In the genomic region with DNA sequence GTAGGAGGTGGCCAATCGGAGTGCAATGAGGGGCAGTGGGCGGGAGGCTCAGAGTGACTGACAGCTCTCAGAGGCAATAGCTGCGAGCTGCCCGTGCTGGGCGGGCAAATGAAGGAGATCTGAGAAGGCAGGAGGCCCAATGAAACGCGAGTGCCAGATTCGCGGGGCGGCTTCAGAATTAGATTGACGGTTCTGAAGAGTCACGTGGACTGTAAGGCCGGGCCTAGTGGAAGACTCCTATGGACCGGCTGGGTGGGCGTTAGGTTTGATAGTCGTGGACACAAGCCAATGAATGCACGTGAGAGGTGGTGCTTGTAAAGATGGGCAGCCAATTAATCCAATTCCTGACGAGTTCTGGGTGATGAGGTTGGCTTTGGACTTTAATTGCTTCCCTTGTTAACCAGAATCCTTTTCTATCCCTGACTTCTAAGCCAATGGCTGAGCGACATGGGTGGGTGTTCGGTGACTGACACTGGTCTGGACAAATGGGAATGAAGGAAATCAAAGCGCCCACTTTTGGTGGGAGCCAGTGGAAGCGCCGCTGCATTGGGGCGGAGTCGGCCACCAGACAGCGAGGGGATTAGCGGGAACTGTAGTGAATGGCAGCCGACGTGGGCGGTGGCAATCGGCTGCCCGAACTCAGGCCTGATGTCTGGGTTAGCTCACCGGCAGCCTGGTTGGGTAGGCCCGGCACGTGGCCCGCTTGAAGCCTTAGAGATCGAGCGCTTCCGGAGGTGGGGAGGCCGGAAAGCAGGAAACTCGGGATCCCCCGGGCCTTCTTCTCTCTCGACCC, we compare ENCODE assay signal across 8 cellular contexts. TPM values are rescaled to one million over a fixed set of nuclear protein-coding genes. Genes with fewer than 3 reads are reported as not detected.
A peak's percentile ranks its signal among the peaks of the same experiment; 100 is the strongest.
DNase-seq lines count a peak whose midpoint lies in the region; ATAC-seq, FAIRE-seq and TF ChIP-seq lines count a peak whose summit lies in the region.

No MANE protein-coding gene starts in this region.

- no peaks in the 10 kb centered on the region for H3K9me1 ChIP-seq in endothelial cell of umbilical vein (replicated peaks; ENCODE audit: control insufficient read depth, extremely low read depth, insufficient read depth, low read length)

- H2AFZ ChIP-seq in OCI-LY1 (ENCODE audit: low read length) (no peak overlapping the region), endothelial cell of umbilical vein (ENCODE audit: low read depth, low read length) (peak overlapping the region; percentile 67)

- no peaks in the 10 kb centered on the region for H4K20me1 ChIP-seq in OCI-LY1 (ENCODE audit: insufficient read depth, low read length)
- peaks cover 3% of the 10 kb centered on the region for H4K20me1 ChIP-seq in endothelial cell of umbilical vein (replicated peaks; ENCODE audit: control insufficient read depth, extremely low read depth, insufficient read depth, low read length)

- intact Hi-C loops in endothelial cell of umbilical vein (cut with micrococcal nuclease): loop anchor here (1.0 to 10.0 kb wide), 7 partner anchors 32 to 378 kb away; partner anchors contain the start of genes CLPP, GPR108, GTF2F1 and TRIP10

- H3K9me2 ChIP-seq in OCI-LY1 (ENCODE audit: low read depth, low read length): no peaks in the 10 kb centered on the region

- H3K4me3 ChIP-seq in OCI-LY1 (ENCODE audit: low read depth, low read length, poor library complexity, severe bottlenecking): peak overlapping the region; percentile 23
- no peak overlapping the region for H3K4me3 ChIP-seq in endothelial cell of umbilical vein (replicated peaks in 1 of 3; ENCODE audit: insufficient read depth in 1 of 3, low read depth in 1 of 3, low read length in 3 of 3)

- peak; percentile 100 for FAIRE-seq in endothelial cell of umbilical vein (lab: Jason Lieb, UNC)

- peaks cover 23% of the 10 kb centered on the region for H3K4me1 ChIP-seq in OCI-LY1 (ENCODE audit: insufficient read depth, low read length, severe bottlenecking)
- peaks cover 8% of the 10 kb centered on the region for H3K4me1 ChIP-seq in endothelial cell of umbilical vein (ENCODE audit: control insufficient read depth, extremely low read depth, insufficient read depth, low read length)

- dilution Hi-C loops in endothelial cell of umbilical vein (cut with MboI; ENCODE audit: extremely low pct_ligation_motif_present, low sequenced_read_pairs): no loop called here

- H3K79me2 ChIP-seq in OCI-LY1 (ENCODE audit: insufficient read depth, low read length): peaks cover 38% of the 10 kb centered on the region
- peaks cover 41% of the 10 kb centered on the region for H3K79me2 ChIP-seq in endothelial cell of umbilical vein (ENCODE audit: control insufficient read depth, insufficient read depth, low read length)

- H3K36me3 ChIP-seq in OCI-LY1 (ENCODE audit: insufficient read depth, low read length): peaks cover 36% of the 10 kb centered on the region
- peaks cover 6 to 18% of the 10 kb centered on the region in 2 experiments for H3K36me3 ChIP-seq in endothelial cell of umbilical vein (ENCODE audit: control insufficient read depth in 2 of 2, extremely low read depth in 1 of 2, insufficient read depth in 2 of 2, low read length in 2 of 2)

- DNase-seq in DMS 273 treated with DMSO at 0.1 percent for 48 hours (lab: John Stamatoyannopoulos, UW) (peak; percentile 100), HuH-7.5 (ENCODE audit: low spot score) (peak; percentile 99), activated T-cell treated with anti-CD3 and anti-CD28 coated beads for 1 hour (ENCODE audit: low read depth) (peak; percentile 96), endothelial cell of umbilical vein (ENCODE audit: low read depth, low spot score) (peak; percentile 100), middle frontal gyrus (ENCODE audit: extremely low spot score, low spot score) (peak; percentile 100)
- peak; percentile 97 to 98 for DNase-seq in stimulated activated CD8-positive, alpha-beta memory T cell treated with anti-CD3 and anti-CD28 coated beads, Interleukin-2, amount 100 ng/mL, for 1 hour (ENCODE audit: low read depth in 2 of 2)

- POLR2A ChIA-PET in endothelial cell of umbilical vein (lab: Charles Lee): interaction anchor here (0.6 to 1.5 kb wide), 3 partner anchors 15 to 92 kb away, joined by 3 to 6 read pairs (median 4); partner anchors contain the start of gene ALKBH7

- TF ChIP-seq POLR2A in endothelial cell of umbilical vein (IDR thresholded peaks at IDR 0.05; ENCODE audit: low read depth, low read length): peak; percentile 41

- TF ChIP-seq CTCF in OCI-LY1 (IDR thresholded peaks at IDR 0.05; ENCODE audit: low read length) (no peak), endothelial cell of umbilical vein (IDR thresholded peaks at IDR 0.05; ENCODE audit: extremely low read depth in 1 of 2, insufficient read depth in 1 of 2, low read depth in 1 of 2, low read length in 2 of 2) (no peak)

- no peaks in the 10 kb centered on the region for H3F3A ChIP-seq in OCI-LY1 (ENCODE audit: insufficient read depth, low read length)

- H3K4me2 ChIP-seq in OCI-LY1 (ENCODE audit: low read length) (peak overlapping the region; percentile 25; the same call in 1 of the 2 replicates), endothelial cell of umbilical vein (ENCODE audit: insufficient read depth, low read length) (no peak overlapping the region)

- no peaks in the 10 kb centered on the region for H3K27me3 ChIP-seq in OCI-LY1 (ENCODE audit: insufficient read depth, low read length)
- H3K27me3 ChIP-seq in endothelial cell of umbilical vein (ENCODE audit: control insufficient read depth in 2 of 2, insufficient read depth in 2 of 2, low read length in 2 of 2): no peaks in the 10 kb centered on the region

- H3K27ac ChIP-seq in OCI-LY1 (ENCODE audit: low read depth, low read length, poor library complexity, severe bottlenecking): peak overlapping the region; percentile 71
- no peak overlapping the region for H3K27ac ChIP-seq in endothelial cell of umbilical vein (ENCODE audit: insufficient read depth, low read depth, low read length)

- peak; percentile 88 for ATAC-seq in GM21528 (IDR thresholded peaks at IDR 0.05; ENCODE audit: low FRiP score, unreplicated experiment)

- CTCF ChIA-PET in endothelial cell of umbilical vein (lab: Charles Lee): interaction anchor here (0.8 to 1.5 kb wide), 7 partner anchors 11 to 377 kb away, joined by 3 to 5 read pairs (median 3); partner anchors contain the start of genes ALKBH7 and SLC25A23

- H3K9ac ChIP-seq in OCI-LY1 (ENCODE audit: low read length) (no peak overlapping the region), endothelial cell of umbilical vein (replicated peaks; ENCODE audit: extremely low read depth, insufficient read depth, low read length) (no peak overlapping the region)

- no peaks in the 10 kb centered on the region for H3K9me3 ChIP-seq in OCI-LY1 (ENCODE audit: low read length)
- H3K9me3 ChIP-seq in endothelial cell of umbilical vein (replicated peaks; ENCODE audit: control insufficient read depth, insufficient read depth, low read length): no peaks in the 10 kb centered on the region

- BruUV-seq in endothelial cell of umbilical vein (replicated peaks; lab: Mats Ljungman, UMichigan): no TSS peak

RNA-seq across cellular contexts. Expression of gene KHSRP, which starts 0.5 kb away (rescaled TPM):
- total RNA-seq in endothelial cell of umbilical vein: 367 and 372 TPM in 2 replicates
- 98.0 and 98.3 TPM in 2 replicates for polyA plus RNA-seq in endothelial cell of umbilical vein
- 107 and 116 TPM in 2 replicates for polyA plus RNA-seq in endothelial cell of umbilical vein (2011; cell fraction: cytosol; rRNA removed)
- 117 and 120 TPM in 2 replicates for polyA plus RNA-seq in endothelial cell of umbilical vein (2011; cell fraction: nucleus; rRNA removed)
- 234 and 257 TPM in 2 replicates for polyA plus RNA-seq in endothelial cell of umbilical vein (2012)
- 148 and 162 TPM in 2 replicates for polyA minus RNA-seq in endothelial cell of umbilical vein
- 114 TPM for polyA minus RNA-seq in endothelial cell of umbilical vein (2011; cell fraction: cytosol; rRNA and poly(A)+ RNA removed)
- polyA minus RNA-seq in endothelial cell of umbilical vein (2011; cell fraction: nucleus; rRNA and poly(A)+ RNA removed): 60.1 and 76.9 TPM in 2 replicates

RNA-seq across cellular contexts. Expression of gene SLC25A41, which starts 8.4 kb away (rescaled TPM):
- 0.39 TPM in 1 of 2 replicates, not detected in the other for total RNA-seq in endothelial cell of umbilical vein
- 0.06 and 0.21 TPM in 2 replicates for polyA plus RNA-seq in endothelial cell of umbilical vein
- polyA plus RNA-seq in endothelial cell of umbilical vein (2011; cell fraction: cytosol; rRNA removed): 0.08 and 0.18 TPM in 2 replicates
- 0.25 and 0.28 TPM in 2 replicates for polyA plus RNA-seq in endothelial cell of umbilical vein (2011; cell fraction: nucleus; rRNA removed)
- polyA plus RNA-seq in endothelial cell of umbilical vein (2012): not detected in 2 replicates
- not detected in 2 replicates for polyA minus RNA-seq in endothelial cell of umbilical vein
- polyA minus RNA-seq in endothelial cell of umbilical vein (2011; cell fraction: cytosol; rRNA and poly(A)+ RNA removed): not detected
- not detected in 2 replicates for polyA minus RNA-seq in endothelial cell of umbilical vein (2011; cell fraction: nucleus; rRNA and poly(A)+ RNA removed)

RNA-seq across cellular contexts. Expression of gene GTF2F1, which starts 32.2 kb away (rescaled TPM):
- total RNA-seq in endothelial cell of umbilical vein: 56.4 and 58.2 TPM in 2 replicates
- 37.7 and 44.8 TPM in 2 replicates for polyA plus RNA-seq in endothelial cell of umbilical vein
- polyA plus RNA-seq in endothelial cell of umbilical vein (2011; cell fraction: cytosol; rRNA removed): 60.8 and 67.1 TPM in 2 replicates
- polyA plus RNA-seq in endothelial cell of umbilical vein (2011; cell fraction: nucleus; rRNA removed): 43.0 and 45.9 TPM in 2 replicates
- 56.0 and 87.8 TPM in 2 replicates for polyA plus RNA-seq in endothelial cell of umbilical vein (2012)
- polyA minus RNA-seq in endothelial cell of umbilical vein: 34.0 and 39.6 TPM in 2 replicates
- polyA minus RNA-seq in endothelial cell of umbilical vein (2011; cell fraction: cytosol; rRNA and poly(A)+ RNA removed): 26.4 TPM
- polyA minus RNA-seq in endothelial cell of umbilical vein (2011; cell fraction: nucleus; rRNA and poly(A)+ RNA removed): 7.5 and 12.8 TPM in 2 replicates

RNA-seq across cellular contexts. Expression of gene SLC25A23, which starts 34.5 kb away (rescaled TPM):
- total RNA-seq in endothelial cell of umbilical vein: 33.5 and 37.6 TPM in 2 replicates
- 10.2 and 12.8 TPM in 2 replicates for polyA plus RNA-seq in endothelial cell of umbilical vein
- 9.7 and 11.5 TPM in 2 replicates for polyA plus RNA-seq in endothelial cell of umbilical vein (2011; cell fraction: cytosol; rRNA removed)
- polyA plus RNA-seq in endothelial cell of umbilical vein (2011; cell fraction: nucleus; rRNA removed): 8.1 and 9.2 TPM in 2 replicates
- 29.9 and 32.5 TPM in 2 replicates for polyA plus RNA-seq in endothelial cell of umbilical vein (2012)
- 15.5 and 16.0 TPM in 2 replicates for polyA minus RNA-seq in endothelial cell of umbilical vein
- 18.4 TPM for polyA minus RNA-seq in endothelial cell of umbilical vein (2011; cell fraction: cytosol; rRNA and poly(A)+ RNA removed)
- 4.6 and 5.5 TPM in 2 replicates for polyA minus RNA-seq in endothelial cell of umbilical vein (2011; cell fraction: nucleus; rRNA and poly(A)+ RNA removed)

RNA-seq across cellular contexts. Expression of gene CRB3, which starts 38.9 kb away (rescaled TPM):
- not detected in 2 replicates for total RNA-seq in endothelial cell of umbilical vein
- not detected in 2 replicates for polyA plus RNA-seq in endothelial cell of umbilical vein
- not detected in 2 replicates for polyA plus RNA-seq in endothelial cell of umbilical vein (2011; cell fraction: cytosol; rRNA removed)
- not detected in 2 replicates for polyA plus RNA-seq in endothelial cell of umbilical vein (2011; cell fraction: nucleus; rRNA removed)
- polyA plus RNA-seq in endothelial cell of umbilical vein (2012): not detected in 2 replicates
- not detected in 2 replicates for polyA minus RNA-seq in endothelial cell of umbilical vein
- 4.8 TPM for polyA minus RNA-seq in endothelial cell of umbilical vein (2011; cell fraction: cytosol; rRNA and poly(A)+ RNA removed)
- not detected in 2 replicates for polyA minus RNA-seq in endothelial cell of umbilical vein (2011; cell fraction: nucleus; rRNA and poly(A)+ RNA removed)
